In genomic region chr10:74314166-74314565, GRCh38 we compare ENCODE assay signal across 16 cellular contexts.
DNase-seq lines count a peak whose midpoint lies in the region; ATAC-seq, FAIRE-seq and TF ChIP-seq lines count a peak whose summit lies in the region.
"Had no signal": no experiment of that assay in that cellular context is flagged by ENCODE, and none has a peak within 500 bp of the region (broad histone marks: within the 10 kb centered on the region; RNA-seq: fewer than 3 reads in every experiment).

No MANE protein-coding gene starts in this region.

- H3K4me2 ChIP-seq in SK-N-SH = peak overlapping the region; percentile 46; the same call in 1 of the 2 replicates
- H3K4me2 ChIP-seq: KMS-11 had no signal

- peaks cover 11% of the 10 kb centered on the region; the same call in 1 of the 2 replicates for H3K79me2 ChIP-seq in SK-N-SH (ENCODE audit: insufficient read depth)

- POLR2A ChIA-PET in SK-N-SH (lab: Yijun Ruan, JAX) = no interaction called here

- H3K36me3 ChIP-seq in SK-N-SH (replicated peaks in 1 of 2; ENCODE audit: control insufficient read depth in 1 of 2, insufficient read depth in 2 of 2, low read length in 1 of 2) (peaks cover 0 to 32% of the 10 kb centered on the region in 2 experiments), ascending aorta (no peaks in the 10 kb centered on the region), gastroesophageal sphincter (no peaks in the 10 kb centered on the region), small intestine (ENCODE audit: control insufficient read depth in 2 of 2, insufficient read depth in 2 of 2, low read length in 2 of 2) (no peaks in the 10 kb centered on the region)
- H3K36me3 ChIP-seq: WERI-Rb-1 had no signal

- no peak overlapping the region; a peak in 1 of 4 replicates for H3K27ac ChIP-seq in SK-N-SH (ENCODE audit: low read depth in 2 of 2, low read length in 1 of 2)
- no peak overlapping the region for H3K27ac ChIP-seq in ascending aorta
- H3K27ac ChIP-seq in gastroesophageal sphincter = no peak overlapping the region
- H3K27ac ChIP-seq in small intestine (ENCODE audit: low read depth in 1 of 2, low read length in 1 of 2) = no peak overlapping the region
- H3K27ac ChIP-seq: 22Rv1, KMS-11, WERI-Rb-1 had no signal

- intact Hi-C loops in ascending aorta (cut with DNase I) = no loop called here

- H3K4me1 ChIP-seq in SK-N-SH (ENCODE audit: control insufficient read depth in 1 of 2, insufficient read depth in 2 of 2, low read depth in 1 of 2, low read length in 1 of 2) (peaks cover 0 to 7% of the 10 kb centered on the region in 2 experiments; a peak in 2 of 4 replicates), ascending aorta (no peaks in the 10 kb centered on the region), gastroesophageal sphincter (no peaks in the 10 kb centered on the region), small intestine (ENCODE audit: control insufficient read depth in 2 of 2, insufficient read depth in 1 of 2, low read depth in 1 of 2, low read length in 1 of 2) (no peaks in the 10 kb centered on the region)

- CTCF ChIA-PET in SK-N-SH (lab: Yijun Ruan, JAX) = no interaction called here

- FAIRE-seq in small intestine (lab: Jason Lieb, UNC) = no peak
- FAIRE-seq: astrocyte had no signal

- H3F3A ChIP-seq in SK-N-SH (replicated peaks; ENCODE audit: insufficient read depth) = peaks cover 4% of the 10 kb centered on the region

- no peak for TF ChIP-seq EP300 in SK-N-SH (IDR thresholded peaks at IDR 0.05; ENCODE audit: borderline replicate concordance in 1 of 2, low read depth in 1 of 2, low read length in 1 of 2)
- no peak for TF ChIP-seq EP300 in gastroesophageal sphincter (IDR thresholded peaks at IDR 0.05)

- H3K9me2 ChIP-seq in SK-N-SH = no peaks in the 10 kb centered on the region

- 86% methylated on average over 1 of the region's 1 CpG for WGBS in SK-N-SH (ENCODE audit: low lambda C conversion rate)
- WGBS in gastroesophageal sphincter (ENCODE audit: low coverage in 1 of 2), 2 donors = 14 to 40% methylated on average over 1 of the region's 1 CpG
- WGBS in small intestine, 3 donors = 3 to 30% (median 12%) methylated on average over 1 of the region's 1 CpG

- no peak overlapping the region for H2AFZ ChIP-seq in SK-N-SH (ENCODE audit: low read depth)

- TF ChIP-seq CTCF in SK-N-SH (IDR thresholded peaks at IDR 0.05) (no peak), ascending aorta (IDR thresholded peaks at IDR 0.05) (no peak), gastroesophageal sphincter (IDR thresholded peaks at IDR 0.05) (no peak)

- H3K9ac ChIP-seq in SK-N-SH = no peak overlapping the region
- H3K9ac ChIP-seq: KMS-11 had no signal

- H4K20me1 ChIP-seq in SK-N-SH (ENCODE audit: insufficient read depth) = no peaks in the 10 kb centered on the region

- TF ChIP-seq POLR2A in gastroesophageal sphincter (IDR thresholded peaks at IDR 0.05) = no peak

- H3K27me3 ChIP-seq in SK-N-SH (ENCODE audit: insufficient read depth) (no peaks in the 10 kb centered on the region), ascending aorta (no peaks in the 10 kb centered on the region), gastroesophageal sphincter (no peaks in the 10 kb centered on the region), small intestine (ENCODE audit: control insufficient read depth in 2 of 2, insufficient read depth in 2 of 2, low read length in 2 of 2) (no peaks in the 10 kb centered on the region)

- TF ChIP-seq RAD21 in SK-N-SH (IDR thresholded peaks at IDR 0.05; ENCODE audit: low read length) = no peak

- H3K9me3 ChIP-seq in SK-N-SH (peaks cover 6% of the 10 kb centered on the region; the same call in 1 of the 2 replicates), ascending aorta (peaks cover 0 to 6% of the 10 kb centered on the region in 2 donors), gastroesophageal sphincter (no peaks in the 10 kb centered on the region), small intestine (ENCODE audit: control insufficient read depth, low read depth) (no peaks in the 10 kb centered on the region)

- no peak for DNase-seq in SK-N-SH
- no peak for DNase-seq in ascending aorta (ENCODE audit: low spot score in 2 of 2)
- DNase-seq in small intestine = peak; percentile 67
- no peak for DNase-seq in epidermal melanocyte (ENCODE audit: insufficient read length, low spot score)
- DNase-seq in activated CD4-positive, alpha-beta T cell treated with anti-CD3 and anti-CD28 coated beads, Interleukin-2, amount 50 U/mL, for 1 hour = no peak
- DNase-seq: activated gamma-delta T cell treated with Interleukin-2 at 50 U/mL for 16 hours, NCI-H1417 treated with DMSO at 0.1 percent for 48 hours, NCI-H510A, posterior cingulate gyrus, WERI-Rb-1 had no signal

- H3K4me3 ChIP-seq in SK-N-SH (ENCODE audit: low read depth in 2 of 2, low read length in 1 of 2) (no peak overlapping the region), ascending aorta (peak overlapping the region; percentile 15 to 52), gastroesophageal sphincter (peak overlapping the region; percentile 21 to 28), small intestine (ENCODE audit: low read depth in 1 of 2, low read length in 2 of 2) (no peak overlapping the region)

- no peak for ATAC-seq in SK-N-SH treated with all-trans-retinoic acid at 6 μM for 48 hours
- ATAC-seq in gastroesophageal sphincter = no peak
- no peak for ATAC-seq in GM21390 (IDR thresholded peaks at IDR 0.05; ENCODE audit: unreplicated experiment)

TF ChIP-seq in SK-N-SH, 30 proteins besides CTCF, POLR2A, EP300 and RAD21:
- no peak for TF ChIP-seq RXRA (IDR thresholded peaks at IDR 0.05; ENCODE audit: borderline replicate concordance, low read depth)
- no peak for TF ChIP-seq SIN3A (IDR thresholded peaks at IDR 0.05; ENCODE audit: borderline replicate concordance, low read depth, low read length)
- no peak for TF ChIP-seq JUND (IDR thresholded peaks at IDR 0.05)
- TF ChIP-seq CHD2 (IDR thresholded peaks at IDR 0.05; ENCODE audit: low read length, partially characterized antibody) = no peak

TF ChIP-seq in SK-N-SH treated with all-trans-retinoic acid at 6 μM for 48 hours, 23 proteins besides CTCF, POLR2A, EP300 and RAD21:
- TF ChIP-seq ESRRG (CRISPR knock-in tag; IDR thresholded peaks at IDR 0.05) (no peak), ZFP30 (CRISPR knock-in tag; IDR thresholded peaks at IDR 0.05) (no peak)
- TF ChIP-seq, protein P1, sequence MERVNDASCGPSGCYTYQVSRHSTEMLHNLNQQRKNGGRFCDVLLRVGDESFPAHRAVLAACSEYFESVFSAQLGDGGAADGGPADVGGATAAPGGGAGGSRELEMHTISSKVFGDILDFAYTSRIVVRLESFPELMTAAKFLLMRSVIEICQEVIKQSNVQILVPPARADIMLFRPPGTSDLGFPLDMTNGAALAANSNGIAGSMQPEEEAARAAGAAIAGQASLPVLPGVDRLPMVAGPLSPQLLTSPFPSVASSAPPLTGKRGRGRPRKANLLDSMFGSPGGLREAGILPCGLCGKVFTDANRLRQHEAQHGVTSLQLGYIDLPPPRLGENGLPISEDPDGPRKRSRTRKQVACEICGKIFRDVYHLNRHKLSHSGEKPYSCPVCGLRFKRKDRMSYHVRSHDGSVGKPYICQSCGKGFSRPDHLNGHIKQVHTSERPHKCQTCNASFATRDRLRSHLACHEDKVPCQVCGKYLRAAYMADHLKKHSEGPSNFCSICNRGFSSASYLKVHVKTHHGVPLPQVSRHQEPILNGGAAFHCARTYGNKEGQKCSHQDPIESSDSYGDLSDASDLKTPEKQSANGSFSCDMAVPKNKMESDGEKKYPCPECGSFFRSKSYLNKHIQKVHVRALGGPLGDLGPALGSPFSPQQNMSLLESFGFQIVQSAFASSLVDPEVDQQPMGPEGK (CRISPR knock-in tag; IDR thresholded peaks at IDR 0.05; ENCODE audit: borderline replicate concordance) = no peak

Comparison
In these comparisons a context has a peak if more than half of its experiments do, and no peak if none do; other contexts are left out.
1. H3K4me3 ChIP-seq: peak in ascending aorta (2 of 2) and gastroesophageal sphincter (2 of 2); none in SK-N-SH (0 of 2) and small intestine (0 of 2).